8 cellular contexts compared by ENCODE assay signal in genomic region chr19:54448037-54448773, GRCh38. TPM values are rescaled to one million over a fixed set of nuclear protein-coding genes. Genes with fewer than 3 reads are reported as not detected.
DNase-seq lines count a peak whose midpoint lies in the region; ATAC-seq and TF ChIP-seq lines count a peak whose summit lies in the region.

No MANE protein-coding gene starts in this region.

- CTCF ChIA-PET in Calu3 (lab: Charles Lee): interaction anchor here (0.6 to 1.8 kb wide), 6 partner anchors 15 to 57 kb away, joined by 3 to 14 read pairs (median 6); partner anchors contain the start of gene LENG9

- H3K4me1 ChIP-seq in Peyer's patch: peaks cover 13 to 61% (median 18%) of the 10 kb centered on the region in 4 donors
- H3K4me1 ChIP-seq in left ventricle myocardium inferior: peaks cover 70% of the 10 kb centered on the region

- peaks cover 24% of the 10 kb centered on the region for H3K4me1 Mint-ChIP-seq in Calu3 (ENCODE audit: low read depth, unreplicated experiment)
- H3K4me1 Mint-ChIP-seq in HFFc6 (ENCODE audit: low read depth): peaks cover 36% of the 10 kb centered on the region
- peaks cover 22% of the 10 kb centered on the region for H3K4me1 Mint-ChIP-seq in progenitor cell of endocrine pancreas (ENCODE audit: low read depth)

- peak; percentile 69 for DNase-seq in Calu3
- peak; percentile 57 for DNase-seq in HFFc6
- peak; percentile 47 to 77 (median 75) for DNase-seq in Peyer's patch
- peak; percentile 62 for DNase-seq in amniotic epithelial cell (ENCODE audit: low read depth)
- DNase-seq in left ventricle myocardium inferior: peak; percentile 52
- DNase-seq in progenitor cell of endocrine pancreas (ENCODE audit: low spot score, unreplicated experiment): no peak
- no peak for DNase-seq in GM19238 (ENCODE audit: insufficient read length, low spot score)

- H3K36me3 Mint-ChIP-seq in Calu3 (ENCODE audit: insufficient read depth, unreplicated experiment) (peaks cover 87% of the 10 kb centered on the region), HFFc6 (ENCODE audit: low read depth) (peaks cover 42% of the 10 kb centered on the region), progenitor cell of endocrine pancreas (ENCODE audit: insufficient read depth) (peaks cover 9% of the 10 kb centered on the region)

- peak overlapping the region; percentile 94 to 98 (median 96) for H3K27ac ChIP-seq in Peyer's patch
- H3K27ac ChIP-seq in left ventricle myocardium inferior (replicated peaks): peak overlapping the region; percentile 99

- no peak for TF ChIP-seq POLR2A in Peyer's patch (IDR thresholded peaks at IDR 0.05)

- H3K27me3 ChIP-seq in Peyer's patch (no peaks in the 10 kb centered on the region), left ventricle myocardium inferior (ENCODE audit: low read depth) (no peaks in the 10 kb centered on the region)

- H3K27me3 Mint-ChIP-seq in Calu3 (ENCODE audit: unreplicated experiment): no peaks in the 10 kb centered on the region
- peaks cover 5% of the 10 kb centered on the region for H3K27me3 Mint-ChIP-seq in HFFc6 (ENCODE audit: insufficient read depth)
- H3K27me3 Mint-ChIP-seq in progenitor cell of endocrine pancreas: no peaks in the 10 kb centered on the region

- intact Hi-C loops in Calu3 (cut with micrococcal nuclease; ENCODE audit: unreplicated experiment) (loop anchor here (2.0 kb wide), 2 partner anchors 15 to 17 kb away; partner anchors contain the start of gene LENG9), left ventricle myocardium inferior (cut with micrococcal nuclease) (no loop called here)

- H3K4me3 ChIP-seq in Peyer's patch (peak overlapping the region; percentile 69 to 85 (median 85)), left ventricle myocardium inferior (peak overlapping the region; percentile 100)

- no TSS peak for BruUV-seq in Calu3 (replicated peaks; lab: Mats Ljungman, UMichigan)

- peaks cover under 1% of the 10 kb centered on the region for H3K9me3 Mint-ChIP-seq in Calu3 (ENCODE audit: low read depth, unreplicated experiment)
- no peaks in the 10 kb centered on the region for H3K9me3 Mint-ChIP-seq in HFFc6
- no peaks in the 10 kb centered on the region for H3K9me3 Mint-ChIP-seq in progenitor cell of endocrine pancreas (ENCODE audit: low read depth)

- peak overlapping the region; percentile 92 for H3K27ac Mint-ChIP-seq in Calu3 (ENCODE audit: unreplicated experiment)
- peak overlapping the region; percentile 99 for H3K27ac Mint-ChIP-seq in HFFc6
- H3K27ac Mint-ChIP-seq in progenitor cell of endocrine pancreas: peak overlapping the region; percentile 99

- H3K4me3 Mint-ChIP-seq in Calu3 (ENCODE audit: low read depth, unreplicated experiment) (peak overlapping the region; percentile 81), HFFc6 (peak overlapping the region; percentile 97), progenitor cell of endocrine pancreas (ENCODE audit: low read depth) (peak overlapping the region; percentile 86)

- no peak for TF ChIP-seq CTCF in Calu3 (IDR thresholded peaks at IDR 0.05; ENCODE audit: unreplicated experiment)
- TF ChIP-seq CTCF in HFFc6 (IDR thresholded peaks at IDR 0.05): 0 out of 2 replicates have a peak, but pooled peaks have one; percentile 17
- TF ChIP-seq CTCF in Peyer's patch (IDR thresholded peaks at IDR 0.05): no peak
- TF ChIP-seq CTCF in left ventricle myocardium inferior (IDR thresholded peaks at IDR 0.05; ENCODE audit: borderline replicate concordance): no peak
- peak; percentile 11 for TF ChIP-seq CTCF in progenitor cell of endocrine pancreas (IDR thresholded peaks at IDR 0.05; ENCODE audit: unreplicated experiment)

- no peaks in the 10 kb centered on the region for H3K9me3 ChIP-seq in Peyer's patch
- no peaks in the 10 kb centered on the region for H3K9me3 ChIP-seq in left ventricle myocardium inferior (replicated peaks)

- no peak for ATAC-seq in HG02981 (IDR thresholded peaks at IDR 0.05; ENCODE audit: unreplicated experiment)

- H3K36me3 ChIP-seq in Peyer's patch (peaks cover 0 to 39% (median 0%) of the 10 kb centered on the region in 3 donors), left ventricle myocardium inferior (peaks cover 55% of the 10 kb centered on the region)

RNA-seq across cellular contexts. Expression of gene LENG8, which starts 0.8 kb away (rescaled TPM):
- total RNA-seq in Calu3 (2022): 256 and 267 TPM in 2 replicates
- total RNA-seq in HFFc6 (2021; fragmentation: NEBNext Ultra II Directional; extraction: Animal tissue kit (Norgen Biotek cat#: 25700)): 10 to 100 TPM; 70.7 to 76.5 (median 74.0) TPM
- total RNA-seq in Peyer's patch: 100 to 1,000 TPM; 154 to 481 (median 360) TPM
- 66.0 TPM for total RNA-seq in left ventricle myocardium inferior
- 188 and 210 TPM in 2 replicates for total RNA-seq in progenitor cell of endocrine pancreas

RNA-seq across cellular contexts. Expression of gene LENG9, which starts 15.4 kb away (rescaled TPM):
- total RNA-seq in Calu3 (2022): 14.7 and 16.4 TPM in 2 replicates
- total RNA-seq in HFFc6 (2021; fragmentation: NEBNext Ultra II Directional; extraction: Animal tissue kit (Norgen Biotek cat#: 25700)): 1 to 10 TPM; 3.0 to 4.0 (median 3.6) TPM
- 10 to 100 TPM; 11.0 to 18.9 (median 15.8) TPM for total RNA-seq in Peyer's patch
- total RNA-seq in left ventricle myocardium inferior: 1.7 TPM
- 0.72 and 0.75 TPM in 2 replicates for total RNA-seq in progenitor cell of endocrine pancreas

RNA-seq across cellular contexts. Expression of gene CDC42EP5, which starts 24.9 kb away (rescaled TPM):
- total RNA-seq in Calu3 (2022) (12.9 and 19.7 TPM in 2 replicates), Peyer's patch (100 to 1,000 TPM in 1 of 4 donors, 10 to 100 TPM in 3; 38.0 to 133 (median 94.1) TPM), left ventricle myocardium inferior (8.7 TPM), progenitor cell of endocrine pancreas (1.6 and 2.1 TPM in 2 replicates)
- total RNA-seq in HFFc6 (2021; fragmentation: NEBNext Ultra II Directional; extraction: Animal tissue kit (Norgen Biotek cat#: 25700)): 10 to 100 TPM; 45.9 to 70.5 (median 56.9) TPM

RNA-seq across cellular contexts. Expression of gene TTYH1, which starts 32.9 kb away (rescaled TPM):
- total RNA-seq in Calu3 (2022) (2.9 and 3.9 TPM in 2 replicates), Peyer's patch (under 1 TPM in 1 of 4 donors, not detected in 3; 0.35 TPM), left ventricle myocardium inferior (1.9 TPM), progenitor cell of endocrine pancreas (133 and 144 TPM in 2 replicates)
- under 1 TPM in 1 of 6 experiments, not detected in 5; 0.45 TPM for total RNA-seq in HFFc6 (2021; fragmentation: NEBNext Ultra II Directional; extraction: Animal tissue kit (Norgen Biotek cat#: 25700))

RNA-seq across cellular contexts. Expression of gene LAIR2, which starts 54.4 kb away (rescaled TPM):
- not detected in 2 replicates for total RNA-seq in Calu3 (2022)
- total RNA-seq in HFFc6 (2021; fragmentation: NEBNext Ultra II Directional; extraction: Animal tissue kit (Norgen Biotek cat#: 25700)): not detected
- total RNA-seq in Peyer's patch: not detected
- not detected for total RNA-seq in left ventricle myocardium inferior
- total RNA-seq in progenitor cell of endocrine pancreas: not detected in 2 replicates

Comparison
In these comparisons a context has a peak if more than half of its experiments do, and no peak if none do; other contexts are left out.
1. DNase-seq: peak in Calu3 (single experiment), HFFc6 (single experiment), Peyer's patch (3 of 3), amniotic epithelial cell (single experiment) and left ventricle myocardium inferior (single experiment); none in progenitor cell of endocrine pancreas (single experiment) and GM19238 (single experiment).
2. CTCF ChIP-seq: peak in HFFc6 (single experiment) and progenitor cell of endocrine pancreas (single experiment); none in Calu3 (single experiment), Peyer's patch (0 of 6) and left ventricle myocardium inferior (single experiment).
3. Peak in every context shown above with its lines, with median percentiles within 50 percentile points of each other: H3K27ac Mint-ChIP-seq and H3K4me3 Mint-ChIP-seq.